ENCODE assay signal across 8 cellular contexts in genomic region chr1:9280015-9280860, GRCh38. TPM values are rescaled to one million over a fixed set of nuclear protein-coding genes. Genes with fewer than 3 reads are reported as not detected.
DNase-seq lines count a peak whose midpoint lies in the region; ATAC-seq lines count a peak whose summit lies in the region.

No MANE protein-coding gene starts in this region.

- H2BK120ac ChIP-seq in trophoblast cell (ENCODE audit: insufficient read depth, low read length, poor library complexity): no peak overlapping the region

- H2AFZ ChIP-seq in trophoblast cell (ENCODE audit: insufficient read depth, low read length, poor library complexity): peak overlapping the region; percentile 48

- H4K91ac ChIP-seq in trophoblast cell (ENCODE audit: low read depth, low read length): no peak overlapping the region

- H3K4ac ChIP-seq in trophoblast cell (ENCODE audit: low read depth, low read length): no peak overlapping the region

- no peak overlapping the region for H2AK5ac ChIP-seq in trophoblast cell (ENCODE audit: low read length)

- H4K8ac ChIP-seq in trophoblast cell (ENCODE audit: low read depth, low read length): peak overlapping the region; percentile 44

- H4K12ac ChIP-seq in trophoblast cell (ENCODE audit: low read depth, low read length): no peak overlapping the region

- H3K9me3 ChIP-seq in trophoblast cell (ENCODE audit: insufficient read depth, low read depth, low read length): no peaks in the 10 kb centered on the region

- WGBS in trophoblast cell (ENCODE audit: extremely low coverage, insufficient coverage, insufficient read length): no CpG with 5 or more reads among the region's 36 CpGs

- peak; percentile 84 for DNase-seq in ACHN
- DNase-seq in HT1080 (ENCODE audit: low read depth): peak; percentile 93
- DNase-seq in activated CD4-positive, alpha-beta T cell treated with anti-CD3 and anti-CD28 coated beads, Interleukin-2, amount 50 U/mL, for 1 hour: peak; percentile 19
- peak; percentile 73 for DNase-seq in epithelial cell of prostate (ENCODE audit: low read depth, low spot score)
- DNase-seq in trophoblast cell: peak; percentile 89 to 90
- no peak for DNase-seq in NCI-H524 (lab: John Stamatoyannopoulos, UW)
- DNase-seq in central memory CD4-positive, alpha-beta T cell: no peak

- H3K18ac ChIP-seq in trophoblast cell (ENCODE audit: low read length): peak overlapping the region; percentile 41

- H3K27ac ChIP-seq in epithelial cell of prostate (peak overlapping the region; percentile 34), trophoblast cell (ENCODE audit: low read depth, low read length) (no peak overlapping the region)

- H3K4me2 ChIP-seq in trophoblast cell (ENCODE audit: low read length): peak overlapping the region; percentile 20

- H2BK5ac ChIP-seq in trophoblast cell (ENCODE audit: low read depth, low read length, poor library complexity): no peak overlapping the region

- H3K79me2 ChIP-seq in trophoblast cell (ENCODE audit: control insufficient read depth, insufficient read depth, low read length, poor library complexity): no peaks in the 10 kb centered on the region

- no peak overlapping the region for H3K4me3 ChIP-seq in trophoblast cell (ENCODE audit: low read depth, low read length)

- peak overlapping the region; percentile 39 for H3K14ac ChIP-seq in trophoblast cell (ENCODE audit: low read length)

- H3K4me1 ChIP-seq in trophoblast cell (ENCODE audit: control insufficient read depth in 1 of 2, insufficient read depth in 2 of 2, low read length in 2 of 2): peaks cover 19 to 21% of the 10 kb centered on the region in 2 experiments

- H3K23ac ChIP-seq in trophoblast cell (ENCODE audit: low read length): no peak overlapping the region

- no peaks in the 10 kb centered on the region for H3K79me1 ChIP-seq in trophoblast cell (ENCODE audit: low read length)

- H3K27me3 ChIP-seq in trophoblast cell (ENCODE audit: insufficient read depth, low read length): no peaks in the 10 kb centered on the region

- in situ Hi-C loops in ACHN (cut with HindIII; ENCODE audit: low pct_ligation_motif_present, low pct_unique_long_range_greater_than_20kb, low sequenced_read_pairs): no loop called here

- H3K36me3 ChIP-seq in trophoblast cell (ENCODE audit: control insufficient read depth in 1 of 2, insufficient read depth in 2 of 2, low read length in 2 of 2): no peaks in the 10 kb centered on the region

- H2BK12ac ChIP-seq in trophoblast cell (ENCODE audit: low read length): peak overlapping the region; percentile 53

- no peak for ATAC-seq in GM21423 (IDR thresholded peaks at IDR 0.05; ENCODE audit: unreplicated experiment)

- no peak overlapping the region for H3K9ac ChIP-seq in trophoblast cell (ENCODE audit: low read length)

RNA-seq across cellular contexts. Expression of gene SPSB1, which starts 12.5 kb away (rescaled TPM):
- total RNA-seq in HT1080 (2014; rRNA removed; shearing (Covaris generic)): 14.4 and 18.3 TPM in 2 replicates
- 13.9 and 16.0 TPM in 2 replicates for polyA plus RNA-seq in HT1080 (2015; cell fraction: cytosol; rRNA removed)
- 7.8 and 13.6 TPM in 2 replicates for polyA plus RNA-seq in HT1080 (2015; cell fraction: nucleus; rRNA removed)
- 85.2 and 90.2 TPM in 2 replicates for polyA plus RNA-seq in trophoblast cell (2013)

RNA-seq across cellular contexts. Expression of gene H6PD, which starts 45.7 kb away (rescaled TPM):
- total RNA-seq in HT1080 (2014; rRNA removed; shearing (Covaris generic)): 5.6 and 7.3 TPM in 2 replicates
- polyA plus RNA-seq in HT1080 (2015; cell fraction: cytosol; rRNA removed): 16.8 and 18.5 TPM in 2 replicates
- polyA plus RNA-seq in HT1080 (2015; cell fraction: nucleus; rRNA removed): 25.8 and 30.7 TPM in 2 replicates
- polyA plus RNA-seq in trophoblast cell (2013): 9.1 and 9.4 TPM in 2 replicates

Comparison
In these comparisons a context has a peak if more than half of its experiments do, and no peak if none do; other contexts are left out.
1. DNase-seq: peak in ACHN (single experiment), HT1080 (single experiment), activated CD4-positive, alpha-beta T cell treated with anti-CD3 and anti-CD28 coated beads, Interleukin-2, amount 50 U/mL, for 1 hour (single experiment), epithelial cell of prostate (single experiment) and trophoblast cell (2 of 2); none in NCI-H524 (0 of 2) and central memory CD4-positive, alpha-beta T cell (single experiment).